Comparison of ENCODE assay signal across 28 cellular contexts in the genomic region with DNA sequence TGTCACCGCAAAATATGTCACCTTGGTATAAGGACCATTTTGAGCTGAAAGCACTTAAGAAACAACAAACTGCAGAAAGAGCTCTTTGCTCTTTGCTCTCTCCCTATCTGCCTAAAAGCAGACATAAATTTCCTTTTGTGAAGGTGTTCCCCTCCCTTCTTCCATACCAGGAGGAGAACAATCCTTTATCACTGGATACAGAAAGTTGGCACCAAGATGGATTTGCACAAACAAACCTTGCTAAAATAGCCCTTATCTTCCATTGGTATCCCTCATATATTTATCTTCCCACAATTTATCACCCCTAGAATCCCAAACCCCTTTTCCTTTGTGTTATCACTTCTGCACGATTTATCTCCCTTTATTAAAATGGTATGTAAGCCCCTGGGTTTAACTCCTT.
"Had no signal": no experiment of that assay in that cellular context is flagged by ENCODE, and none has a peak within 500 bp of the region (broad histone marks: within the 10 kb centered on the region; RNA-seq: fewer than 3 reads in every experiment).

No MANE protein-coding gene starts in this region.

- H3K36me3 ChIP-seq: left lung, neural progenitor cell, neutrophil, right atrium auricular region, right lobe of liver, uterus had no signal

- H3K36me3 Mint-ChIP-seq: natural killer cell; neural progenitor cell; stimulated activated memory B cell treated with anti-CD40 and anti-IgM and Interleukin-4, amounts not matched to agents 10 μg/mL and 1 μg/mL and 100 μg/mL, for 72 hours; type B pancreatic cell had no signal

- H3K4me3 ChIP-seq: left lung, lower lobe of right lung, neural progenitor cell, right atrium auricular region, right lobe of liver, smooth muscle cell, tibial nerve, uterus had no signal

- DNase-seq: hypothalamus; immature natural killer cell; kidney; left colon; left lung; lower lobe of right lung; mammary epithelial cell; mesenchymal stem cell; naive B cell; natural killer cell; nephron progenitor cell; occipital lobe; right lobe of liver; stimulated activated CD4-positive, alpha-beta T cell treated with anti-CD3 and anti-CD28 coated beads, Interleukin-1b, Interleukin-23, amount 100 ng/mL, for 48 hours; stimulated activated CD4-positive, alpha-beta T cell treated with anti-CD3 and anti-CD28 coated beads, Interleukin-2, amount 100 ng/mL, for 48 hours; stimulated activated CD4-positive, alpha-beta T cell treated with anti-CD3 and anti-CD28 coated beads, Interleukin-4, amount 100 ng/mL, for 4 hours; stimulated activated CD8-positive, alpha-beta memory T cell treated with anti-CD3 and anti-CD28 coated beads, Interleukin-4, amount 100 ng/mL, for 48 hours; stimulated activated naive CD4-positive, alpha-beta T cell treated with Interleukin-2 at 50 U/mL for 16 hours; stimulated activated naive CD8-positive, alpha-beta T cell treated with anti-CD3 and anti-CD28 coated beads, Interleukin-15, amount 100 ng/mL, for 72 hours; substantia nigra; uterus had no signal

- H3K9me3 ChIP-seq: left lung, lower lobe of right lung, neutrophil, right lobe of liver, uterus had no signal

- H3K27ac Mint-ChIP-seq: immature natural killer cell; natural killer cell; nephron progenitor cell; neural progenitor cell; stimulated activated memory B cell treated with anti-CD40 and anti-IgM and Interleukin-4, amounts not matched to agents 10 μg/mL and 1 μg/mL and 100 μg/mL, for 72 hours; stimulated activated naive CD8-positive, alpha-beta T cell treated with anti-CD3 and anti-CD28 coated beads, Interleukin-15, amount 100 ng/mL, for 72 hours; type B pancreatic cell had no signal

- H3K4me1 Mint-ChIP-seq: nephron progenitor cell had no signal

- H3K27me3 Mint-ChIP-seq: naive B cell; stimulated activated memory B cell treated with anti-CD40 and anti-IgM and Interleukin-4, amounts not matched to agents 10 μg/mL and 1 μg/mL and 100 μg/mL, for 72 hours; stimulated activated naive CD8-positive, alpha-beta T cell treated with anti-CD3 and anti-CD28 coated beads, Interleukin-15, amount 100 ng/mL, for 72 hours; type B pancreatic cell had no signal

- H3K27me3 ChIP-seq: left lung, neural progenitor cell, neutrophil, right atrium auricular region, right lobe of liver, tibial nerve, uterus had no signal

- H3K4me3 Mint-ChIP-seq: immature natural killer cell; naive B cell; natural killer cell; nephron progenitor cell; neural progenitor cell; stimulated activated memory B cell treated with anti-CD40 and anti-IgM and Interleukin-4, amounts not matched to agents 10 μg/mL and 1 μg/mL and 100 μg/mL, for 72 hours; stimulated activated naive CD8-positive, alpha-beta T cell treated with anti-CD3 and anti-CD28 coated beads, Interleukin-15, amount 100 ng/mL, for 72 hours; type B pancreatic cell had no signal

- H3K9me3 Mint-ChIP-seq: natural killer cell; stimulated activated memory B cell treated with anti-CD40 and anti-IgM and Interleukin-4, amounts not matched to agents 10 μg/mL and 1 μg/mL and 100 μg/mL, for 72 hours; type B pancreatic cell had no signal
